In genomic region chr12:65996146-65996545, GRCh38 we compare ENCODE assay signal across 27 cellular contexts.
"Had no signal": no experiment of that assay in that cellular context is flagged by ENCODE, and none has a peak within 500 bp of the region (broad histone marks: within the 10 kb centered on the region; RNA-seq: fewer than 3 reads in every experiment).

No MANE protein-coding gene starts in this region.

- H3K27me3 ChIP-seq: cardiac muscle cell had no signal

- ATAC-seq: activated naive CD4-positive, alpha-beta T cell treated with anti-CD3 and anti-CD28 coated beads, Interleukin-2, amount 50 U/mL, for 72 hours; activated naive CD8-positive, alpha-beta T cell treated with anti-CD3 and anti-CD28 coated beads, Interleukin-2, amount 50 U/mL, for 24 hours; activated T-cell treated with anti-CD3 and anti-CD28 coated beads, Interleukin-2, amount 50 U/mL, for 4 hours; T-cell had no signal

- H3K4me3 ChIP-seq: cardiac muscle cell, PC-9 had no signal

- H3K27ac ChIP-seq: cardiac muscle cell, PC-9, VCaP had no signal

- H3K4me1 Mint-ChIP-seq: activated CD4-positive, alpha-beta T cell treated with anti-CD3 and anti-CD28 coated beads, Interleukin-2, amount 10 ng/mL, durations not matched to agents 7 days and 5 days; activated naive CD8-positive, alpha-beta T cell treated with anti-CD3 and anti-CD28 coated beads, Interleukin-2, amount 50 U/mL, for 24 hours; brain; T-cell had no signal

- H3K4me3 Mint-ChIP-seq: activated CD4-positive, alpha-beta memory T cell treated with anti-CD3 and anti-CD28 coated beads for 36 hours; activated CD4-positive, alpha-beta T cell treated with anti-CD3 and anti-CD28 coated beads, Interleukin-2, amount 10 ng/mL, durations not matched to agents 7 days and 5 days; activated naive CD8-positive, alpha-beta T cell treated with anti-CD3 and anti-CD28 coated beads, Interleukin-2, amount 50 U/mL, for 24 hours; activated T-cell treated with anti-CD3 and anti-CD28 coated beads, Interleukin-2, amount 50 U/mL, for 4 hours; brain; T-cell had no signal

- H3K27me3 Mint-ChIP-seq: activated CD4-positive, alpha-beta T cell treated with anti-CD3 and anti-CD28 coated beads, Interleukin-2, amount 10 ng/mL, durations not matched to agents 7 days and 5 days; brain had no signal

- H3K9me3 Mint-ChIP-seq: activated CD4-positive, alpha-beta memory T cell treated with anti-CD3 and anti-CD28 coated beads for 36 hours; activated CD4-positive, alpha-beta T cell treated with anti-CD3 and anti-CD28 coated beads, Interleukin-2, amount 10 ng/mL, durations not matched to agents 7 days and 5 days; activated naive CD4-positive, alpha-beta T cell treated with anti-CD3 and anti-CD28 coated beads, Interleukin-2, amount 50 U/mL, for 72 hours; activated naive CD8-positive, alpha-beta T cell treated with anti-CD3 and anti-CD28 coated beads, Interleukin-2, amount 50 U/mL, for 24 hours; activated T-cell treated with anti-CD3 and anti-CD28 coated beads, Interleukin-2, amount 50 U/mL, for 4 hours; brain; T-cell had no signal

- H3K27ac Mint-ChIP-seq: activated CD4-positive, alpha-beta memory T cell treated with anti-CD3 and anti-CD28 coated beads for 36 hours; activated CD4-positive, alpha-beta T cell treated with anti-CD3 and anti-CD28 coated beads, Interleukin-2, amount 10 ng/mL, durations not matched to agents 7 days and 5 days; activated naive CD4-positive, alpha-beta T cell treated with anti-CD3 and anti-CD28 coated beads, Interleukin-2, amount 50 U/mL, for 72 hours; activated naive CD8-positive, alpha-beta T cell treated with anti-CD3 and anti-CD28 coated beads, Interleukin-2, amount 50 U/mL, for 24 hours; brain; T-cell had no signal

- H3K36me3 Mint-ChIP-seq: activated CD4-positive, alpha-beta memory T cell treated with anti-CD3 and anti-CD28 coated beads for 36 hours; activated naive CD4-positive, alpha-beta T cell treated with anti-CD3 and anti-CD28 coated beads, Interleukin-2, amount 50 U/mL, for 72 hours; brain; T-cell had no signal

- DNase-seq: activated CD4-positive, alpha-beta memory T cell treated with anti-CD3 and anti-CD28 coated beads for 36 hours; activated CD4-positive, alpha-beta T cell treated with anti-CD3 and anti-CD28 coated beads, Interleukin-2, amount 10 ng/mL, durations not matched to agents 7 days and 5 days; activated CD4-positive, CD25-positive, alpha-beta regulatory T cell; activated CD8-positive, alpha-beta memory T cell treated with anti-CD3 and anti-CD28 coated beads for 24 hours; activated effector memory CD4-positive, alpha-beta T cell treated with anti-CD3 and anti-CD28 coated beads, Interleukin-2, amount 50 U/mL, for 16 hours; activated naive CD4-positive, alpha-beta T cell treated with Interleukin-2 at 50 U/mL for 16 hours; activated naive CD8-positive, alpha-beta T cell treated with anti-CD3 and anti-CD28 coated beads, Interleukin-2, amount 50 U/mL, for 24 hours; activated T-cell treated with anti-CD3 and anti-CD28 coated beads, Interleukin-2, amount 50 U/mL, for 4 hours; amniotic stem cell; KG1; NCI-H1092 treated with DMSO at 0.1 percent for 48 hours; NCI-H1417 treated with DMSO at 0.1 percent for 48 hours; NCI-H1694; NCI-H2029; NCI-H345; NCI-H510A; NCI-H69; NK-92 treated with Interleukin-12 subunit alpha and Interleukin-12 subunit beta, amount 100 ng/mL, for 24 hours; PC-9; SHP77 treated with DMSO at 0.1 percent for 48 hours; T-cell; T-helper 2 cell; T1000 had no signal

- H3K4me2 ChIP-seq: PC-9 had no signal

- H3K36me3 ChIP-seq: cardiac muscle cell had no signal

- H2AFZ ChIP-seq: PC-9 had no signal
